ENCODE assay signal across 8 cellular contexts in genomic region chr22:42519544-42520237, GRCh38. TPM values are rescaled to one million over a fixed set of nuclear protein-coding genes. Genes with fewer than 3 reads are reported as not detected.
DNase-seq lines count a peak whose midpoint lies in the region; ATAC-seq and TF ChIP-seq lines count a peak whose summit lies in the region.

TSS of gene RRP7A (minus strand) at chr22:42519796. CDS start at chr22:42519786, 10 bp downstream.

- DNase-seq in EH (ENCODE audit: low read depth) (peak; percentile 72), M059J (ENCODE audit: low read depth) (peak; percentile 59), T-helper 17 cell (peak; percentile 74 to 87 (median 85)), amniotic stem cell (lab: John Stamatoyannopoulos, UW) (peak; percentile 10), left ventricle myocardium inferior (peak; percentile 83), progenitor cell of endocrine pancreas (ENCODE audit: low spot score, unreplicated experiment) (peak; percentile 59), upper lobe of left lung (peak; percentile 85 to 96)

- H3K36me3 Mint-ChIP-seq in T-helper 17 cell (ENCODE audit: low read depth) (no peaks in the 10 kb centered on the region), progenitor cell of endocrine pancreas (ENCODE audit: insufficient read depth) (peaks cover 2% of the 10 kb centered on the region)

- H3K4me1 Mint-ChIP-seq in T-helper 17 cell (peaks cover 9% of the 10 kb centered on the region), progenitor cell of endocrine pancreas (ENCODE audit: low read depth) (peaks cover 8% of the 10 kb centered on the region)

- no peaks in the 10 kb centered on the region for H3K27me3 ChIP-seq in left ventricle myocardium inferior (ENCODE audit: low read depth)
- no peaks in the 10 kb centered on the region for H3K27me3 ChIP-seq in upper lobe of left lung

- H3K27me3 Mint-ChIP-seq in T-helper 17 cell (no peaks in the 10 kb centered on the region), progenitor cell of endocrine pancreas (no peaks in the 10 kb centered on the region)

- no peak for TF ChIP-seq EP300 in upper lobe of left lung (IDR thresholded peaks at IDR 0.05)

- peaks cover 20% of the 10 kb centered on the region for H3K36me3 ChIP-seq in left ventricle myocardium inferior
- peaks cover 10 to 21% (median 14%) of the 10 kb centered on the region in 4 donors for H3K36me3 ChIP-seq in upper lobe of left lung

- peak within 1 kb of the TSS; percentile 76 for H3K27ac ChIP-seq in left ventricle myocardium inferior (replicated peaks)
- H3K27ac ChIP-seq in upper lobe of left lung: peak within 1 kb of the TSS; percentile 74 to 85 (median 74)

- TF ChIP-seq CTCF in left ventricle myocardium inferior (IDR thresholded peaks at IDR 0.05; ENCODE audit: borderline replicate concordance) (no peak), progenitor cell of endocrine pancreas (IDR thresholded peaks at IDR 0.05; ENCODE audit: unreplicated experiment) (peak; percentile 11), upper lobe of left lung (IDR thresholded peaks at IDR 0.05) (peak in 3 of 6 experiments; percentile 12 to 31 (median 17))

- H3K4me3 ChIP-seq in left ventricle myocardium inferior (peak within 1 kb of the TSS; percentile 94), upper lobe of left lung (peak within 1 kb of the TSS; percentile 60 to 90 (median 65))

- WGBS in upper lobe of left lung, 2 donors: 1 to 9% methylated on average over 2 to 10 of the region's 57 CpGs

- no peaks in the 10 kb centered on the region for H3K9me3 ChIP-seq in T-helper 17 cell (ENCODE audit: control insufficient read depth, low read length, poor library complexity, severe bottlenecking)
- H3K9me3 ChIP-seq in left ventricle myocardium inferior (replicated peaks): no peaks in the 10 kb centered on the region
- no peaks in the 10 kb centered on the region for H3K9me3 ChIP-seq in upper lobe of left lung

- intact Hi-C loops in left ventricle myocardium inferior (cut with micrococcal nuclease): no loop called here

- H3K27ac Mint-ChIP-seq in T-helper 17 cell (peak within 1 kb of the TSS; percentile 91), progenitor cell of endocrine pancreas (peak within 1 kb of the TSS; percentile 97)

- peak in 3 of 4 donors; percentile 37 to 94 (median 74) for TF ChIP-seq POLR2A in upper lobe of left lung (IDR thresholded peaks at IDR 0.05)

- no peaks in the 10 kb centered on the region for H3K9me3 Mint-ChIP-seq in progenitor cell of endocrine pancreas (ENCODE audit: low read depth)

- H3K4me3 Mint-ChIP-seq in T-helper 17 cell (peak within 1 kb of the TSS; percentile 97), progenitor cell of endocrine pancreas (ENCODE audit: low read depth) (peak within 1 kb of the TSS; percentile 98)

- peak; percentile 69 for ATAC-seq in GM21619 (IDR thresholded peaks at IDR 0.05; ENCODE audit: unreplicated experiment)
- peak; percentile 92 for ATAC-seq in T-helper 17 cell
- ATAC-seq in upper lobe of left lung (ENCODE audit: low FRiP score in 2 of 2): peak; percentile 86 to 98

- peaks cover 16% of the 10 kb centered on the region for H3K4me1 ChIP-seq in left ventricle myocardium inferior
- H3K4me1 ChIP-seq in upper lobe of left lung: peaks cover 7 to 13% (median 10%) of the 10 kb centered on the region in 4 donors

RNA-seq across cellular contexts. Expression of gene RRP7A, which starts in this region (rescaled TPM):
- 18.4 and 24.2 TPM in 2 replicates for total RNA-seq in M059J (2014; rRNA removed; shearing (Covaris generic))
- total RNA-seq in T-helper 17 cell (10 to 100 TPM; 45.7 to 49.0 TPM), left ventricle myocardium inferior (15.8 TPM), progenitor cell of endocrine pancreas (58.3 and 59.1 TPM in 2 replicates), upper lobe of left lung (10 to 100 TPM; 21.2 to 36.2 (median 29.3) TPM)

Comparison
In these comparisons a context has a peak if more than half of its experiments do, and no peak if none do; other contexts are left out.
1. Peak in every context shown above with its lines: DNase-seq, ATAC-seq, H3K4me3 ChIP-seq and H3K27ac ChIP-seq.
2. DNase-seq: peak in every context shown above with its lines; median percentile 90 in upper lobe of left lung; 85 in T-helper 17 cell; 83 in left ventricle myocardium inferior; 72 in EH; 59 in M059J; 59 in progenitor cell of endocrine pancreas; 10 in amniotic stem cell.